In genomic region chr5:156826150-156826549, GRCh38 we compare ENCODE assay signal across 1 cellular context.
TF ChIP-seq lines count a peak whose summit lies in the region.

No MANE protein-coding gene starts in this region.

TF ChIP-seq in H1, 55 proteins besides CTCF, POLR2A, EP300 and RAD21 (continued from another document):
- TF ChIP-seq HDAC2 (IDR thresholded peaks at IDR 0.05; ENCODE audit: borderline replicate concordance in 1 of 2, low read depth in 2 of 2, low read length in 2 of 2) (no peak), KDM4A (IDR thresholded peaks at IDR 0.05; ENCODE audit: low read depth, low read length, severe bottlenecking) (no peak), ATF2 (IDR thresholded peaks at IDR 0.05; ENCODE audit: low read length) (no peak), RFX5 (IDR thresholded peaks at IDR 0.05; ENCODE audit: borderline replicate concordance, low read depth, low read length) (no peak), ASH2L (IDR thresholded peaks at IDR 0.05; ENCODE audit: low read length) (no peak), TAF7 (optimal IDR thresholded peaks at IDR 0.05; ENCODE audit: borderline replicate concordance, low read depth, low read length) (no peak), POLR2AphosphoS5 (IDR thresholded peaks at IDR 0.05; ENCODE audit: low read depth, low read length) (no peak), BCL11A (IDR thresholded peaks at IDR 0.05; ENCODE audit: low read depth in 2 of 2, low read length in 2 of 2) (no peak), MAX (IDR thresholded peaks at IDR 0.05) (no peak)
- TF ChIP-seq, protein P1, sequence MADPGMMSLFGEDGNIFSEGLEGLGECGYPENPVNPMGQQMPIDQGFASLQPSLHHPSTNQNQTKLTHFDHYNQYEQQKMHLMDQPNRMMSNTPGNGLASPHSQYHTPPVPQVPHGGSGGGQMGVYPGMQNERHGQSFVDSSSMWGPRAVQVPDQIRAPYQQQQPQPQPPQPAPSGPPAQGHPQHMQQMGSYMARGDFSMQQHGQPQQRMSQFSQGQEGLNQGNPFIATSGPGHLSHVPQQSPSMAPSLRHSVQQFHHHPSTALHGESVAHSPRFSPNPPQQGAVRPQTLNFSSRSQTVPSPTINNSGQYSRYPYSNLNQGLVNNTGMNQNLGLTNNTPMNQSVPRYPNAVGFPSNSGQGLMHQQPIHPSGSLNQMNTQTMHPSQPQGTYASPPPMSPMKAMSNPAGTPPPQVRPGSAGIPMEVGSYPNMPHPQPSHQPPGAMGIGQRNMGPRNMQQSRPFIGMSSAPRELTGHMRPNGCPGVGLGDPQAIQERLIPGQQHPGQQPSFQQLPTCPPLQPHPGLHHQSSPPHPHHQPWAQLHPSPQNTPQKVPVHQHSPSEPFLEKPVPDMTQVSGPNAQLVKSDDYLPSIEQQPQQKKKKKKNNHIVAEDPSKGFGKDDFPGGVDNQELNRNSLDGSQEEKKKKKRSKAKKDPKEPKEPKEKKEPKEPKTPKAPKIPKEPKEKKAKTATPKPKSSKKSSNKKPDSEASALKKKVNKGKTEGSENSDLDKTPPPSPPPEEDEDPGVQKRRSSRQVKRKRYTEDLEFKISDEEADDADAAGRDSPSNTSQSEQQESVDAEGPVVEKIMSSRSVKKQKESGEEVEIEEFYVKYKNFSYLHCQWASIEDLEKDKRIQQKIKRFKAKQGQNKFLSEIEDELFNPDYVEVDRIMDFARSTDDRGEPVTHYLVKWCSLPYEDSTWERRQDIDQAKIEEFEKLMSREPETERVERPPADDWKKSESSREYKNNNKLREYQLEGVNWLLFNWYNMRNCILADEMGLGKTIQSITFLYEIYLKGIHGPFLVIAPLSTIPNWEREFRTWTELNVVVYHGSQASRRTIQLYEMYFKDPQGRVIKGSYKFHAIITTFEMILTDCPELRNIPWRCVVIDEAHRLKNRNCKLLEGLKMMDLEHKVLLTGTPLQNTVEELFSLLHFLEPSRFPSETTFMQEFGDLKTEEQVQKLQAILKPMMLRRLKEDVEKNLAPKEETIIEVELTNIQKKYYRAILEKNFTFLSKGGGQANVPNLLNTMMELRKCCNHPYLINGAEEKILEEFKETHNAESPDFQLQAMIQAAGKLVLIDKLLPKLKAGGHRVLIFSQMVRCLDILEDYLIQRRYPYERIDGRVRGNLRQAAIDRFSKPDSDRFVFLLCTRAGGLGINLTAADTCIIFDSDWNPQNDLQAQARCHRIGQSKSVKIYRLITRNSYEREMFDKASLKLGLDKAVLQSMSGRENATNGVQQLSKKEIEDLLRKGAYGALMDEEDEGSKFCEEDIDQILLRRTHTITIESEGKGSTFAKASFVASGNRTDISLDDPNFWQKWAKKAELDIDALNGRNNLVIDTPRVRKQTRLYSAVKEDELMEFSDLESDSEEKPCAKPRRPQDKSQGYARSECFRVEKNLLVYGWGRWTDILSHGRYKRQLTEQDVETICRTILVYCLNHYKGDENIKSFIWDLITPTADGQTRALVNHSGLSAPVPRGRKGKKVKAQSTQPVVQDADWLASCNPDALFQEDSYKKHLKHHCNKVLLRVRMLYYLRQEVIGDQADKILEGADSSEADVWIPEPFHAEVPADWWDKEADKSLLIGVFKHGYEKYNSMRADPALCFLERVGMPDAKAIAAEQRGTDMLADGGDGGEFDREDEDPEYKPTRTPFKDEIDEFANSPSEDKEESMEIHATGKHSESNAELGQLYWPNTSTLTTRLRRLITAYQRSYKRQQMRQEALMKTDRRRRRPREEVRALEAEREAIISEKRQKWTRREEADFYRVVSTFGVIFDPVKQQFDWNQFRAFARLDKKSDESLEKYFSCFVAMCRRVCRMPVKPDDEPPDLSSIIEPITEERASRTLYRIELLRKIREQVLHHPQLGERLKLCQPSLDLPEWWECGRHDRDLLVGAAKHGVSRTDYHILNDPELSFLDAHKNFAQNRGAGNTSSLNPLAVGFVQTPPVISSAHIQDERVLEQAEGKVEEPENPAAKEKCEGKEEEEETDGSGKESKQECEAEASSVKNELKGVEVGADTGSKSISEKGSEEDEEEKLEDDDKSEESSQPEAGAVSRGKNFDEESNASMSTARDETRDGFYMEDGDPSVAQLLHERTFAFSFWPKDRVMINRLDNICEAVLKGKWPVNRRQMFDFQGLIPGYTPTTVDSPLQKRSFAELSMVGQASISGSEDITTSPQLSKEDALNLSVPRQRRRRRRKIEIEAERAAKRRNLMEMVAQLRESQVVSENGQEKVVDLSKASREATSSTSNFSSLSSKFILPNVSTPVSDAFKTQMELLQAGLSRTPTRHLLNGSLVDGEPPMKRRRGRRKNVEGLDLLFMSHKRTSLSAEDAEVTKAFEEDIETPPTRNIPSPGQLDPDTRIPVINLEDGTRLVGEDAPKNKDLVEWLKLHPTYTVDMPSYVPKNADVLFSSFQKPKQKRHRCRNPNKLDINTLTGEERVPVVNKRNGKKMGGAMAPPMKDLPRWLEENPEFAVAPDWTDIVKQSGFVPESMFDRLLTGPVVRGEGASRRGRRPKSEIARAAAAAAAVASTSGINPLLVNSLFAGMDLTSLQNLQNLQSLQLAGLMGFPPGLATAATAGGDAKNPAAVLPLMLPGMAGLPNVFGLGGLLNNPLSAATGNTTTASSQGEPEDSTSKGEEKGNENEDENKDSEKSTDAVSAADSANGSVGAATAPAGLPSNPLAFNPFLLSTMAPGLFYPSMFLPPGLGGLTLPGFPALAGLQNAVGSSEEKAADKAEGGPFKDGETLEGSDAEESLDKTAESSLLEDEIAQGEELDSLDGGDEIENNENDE (IDR thresholded peaks at IDR 0.05; ENCODE audit: insufficient replicate concordance, low read length) = no peak
TF ChIP-seq in H1: peak in this region for 0.
